Comparison of ENCODE assay signal across 25 cellular contexts in genomic region chr4:5742388-5742787, GRCh38.
"Had no signal": no experiment of that assay in that cellular context is flagged by ENCODE, and none has a peak within 500 bp of the region (broad histone marks: within the 10 kb centered on the region; RNA-seq: fewer than 3 reads in every experiment).

No MANE protein-coding gene starts in this region.

- H3K9me3 Mint-ChIP-seq: dendritic cell treated with granulocyte-macrophage colony-stimulating factor and Interleukin-4, amounts not matched to agents 40 ng/mL and 50 ng/mL, for 4 days; effector memory CD8-positive, alpha-beta T cell; endodermal cell; mesothelial cell of epicardium had no signal

- H3K4me1 Mint-ChIP-seq: endodermal cell, mesothelial cell of epicardium had no signal

- H3K4me3 ChIP-seq: colonic mucosa, esophagus squamous epithelium, gastrocnemius medialis, heart right ventricle, left lung, lower lobe of right lung, mucosa of descending colon had no signal

- DNase-seq: colonic mucosa; cortex of kidney; effector CD8-positive, alpha-beta T cell; effector memory CD8-positive, alpha-beta T cell; endodermal cell; erythroblast; esophagus squamous epithelium; foreskin melanocyte; gastrocnemius medialis; glutamatergic neuron; head of caudate nucleus; heart right ventricle; hippocampal formation; left cardiac atrium; left lung; left ventricle myocardium superior; lower lobe of right lung; mesenchymal stem cell; mucosa of descending colon had no signal

- H3K9me3 ChIP-seq: colonic mucosa, esophagus squamous epithelium, gastrocnemius medialis, left lung, lower lobe of right lung, mucosa of descending colon had no signal

- H3K27ac Mint-ChIP-seq: dendritic cell treated with granulocyte-macrophage colony-stimulating factor and Interleukin-4, amounts not matched to agents 40 ng/mL and 50 ng/mL, for 4 days; effector memory CD8-positive, alpha-beta T cell; endodermal cell; mesothelial cell of epicardium had no signal

- H3K4me1 ChIP-seq: colonic mucosa, gastrocnemius medialis, left lung, lower lobe of right lung had no signal

- H3K36me3 ChIP-seq: colonic mucosa, gastrocnemius medialis had no signal

- H3K27me3 ChIP-seq: colonic mucosa, esophagus squamous epithelium, gastrocnemius medialis, heart right ventricle, left lung had no signal

- ATAC-seq: effector memory CD8-positive, alpha-beta T cell; esophagus mucosa; gastrocnemius medialis; heart right ventricle; left cardiac atrium; left lung; left ventricle myocardium superior; lower lobe of right lung; mucosa of descending colon had no signal

- H3K4me3 Mint-ChIP-seq: dendritic cell treated with granulocyte-macrophage colony-stimulating factor and Interleukin-4, amounts not matched to agents 40 ng/mL and 50 ng/mL, for 4 days; effector memory CD8-positive, alpha-beta T cell; endodermal cell; mesothelial cell of epicardium had no signal

- FAIRE-seq: islet of Langerhans, keratinocyte had no signal

- H3K27ac ChIP-seq: colonic mucosa, epithelial cell of prostate, esophagus squamous epithelium, gastrocnemius medialis, heart right ventricle, left lung, lower lobe of right lung had no signal

- H3K27me3 Mint-ChIP-seq: dendritic cell treated with granulocyte-macrophage colony-stimulating factor and Interleukin-4, amounts not matched to agents 40 ng/mL and 50 ng/mL, for 4 days had no signal
